ENCODE assay signal across 1 cellular context in the genomic region with DNA sequence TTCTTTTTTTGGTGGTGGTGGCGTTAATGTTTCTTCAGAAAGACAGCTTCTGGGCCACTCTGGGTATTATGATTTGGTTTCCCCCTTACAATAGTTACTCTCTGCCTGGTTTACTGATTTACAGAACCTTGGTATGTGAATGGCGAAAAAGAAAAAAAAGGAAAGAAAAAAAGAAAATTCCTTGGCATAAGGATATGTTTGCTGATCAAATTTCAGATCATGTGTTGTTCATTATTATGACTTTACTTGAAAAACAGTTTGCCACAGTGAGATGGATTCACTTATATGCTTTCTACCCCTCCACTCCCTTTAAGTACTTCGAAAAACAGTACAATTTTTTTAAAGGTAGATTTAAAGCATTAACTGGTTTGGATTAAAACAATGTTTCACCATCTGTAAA.
TF ChIP-seq lines count a peak whose summit lies in the region.

No MANE protein-coding gene starts in this region.

TF ChIP-seq in endothelial cell of umbilical vein, 7 proteins besides CTCF, POLR2A, EP300 and RAD21:
- no peak for TF ChIP-seq GATA2 (IDR thresholded peaks at IDR 0.05; ENCODE audit: insufficient read depth, insufficient read length, low read depth, low read length)
- TF ChIP-seq, protein P1, sequence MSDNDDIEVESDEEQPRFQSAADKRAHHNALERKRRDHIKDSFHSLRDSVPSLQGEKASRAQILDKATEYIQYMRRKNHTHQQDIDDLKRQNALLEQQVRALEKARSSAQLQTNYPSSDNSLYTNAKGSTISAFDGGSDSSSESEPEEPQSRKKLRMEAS (IDR thresholded peaks at IDR 0.05; ENCODE audit: insufficient read depth, insufficient read length): no peak
- no peak for TF ChIP-seq EZH2 (IDR thresholded peaks at IDR 0.05; ENCODE audit: borderline replicate concordance, low read depth, low read length, severe bottlenecking)
- TF ChIP-seq POLR2AphosphoS5 (IDR thresholded peaks at IDR 0.05; ENCODE audit: insufficient read depth, low read depth, low read length): no peak
- no peak for TF ChIP-seq MYC (IDR thresholded peaks at IDR 0.05; ENCODE audit: low read depth, low read length)
- TF ChIP-seq FOS (IDR thresholded peaks at IDR 0.05; ENCODE audit: borderline replicate concordance, insufficient read depth, low read length): no peak
- no peak for TF ChIP-seq JUN (IDR thresholded peaks at IDR 0.05; ENCODE audit: borderline replicate concordance, insufficient read depth, insufficient read length, low read depth)
